Comparison of ENCODE assay signal across 10 cellular contexts in genomic region chr6:2738373-2738979, GRCh38. TPM values are rescaled to one million over a fixed set of nuclear protein-coding genes. Genes with fewer than 3 reads are reported as not detected.
DNase-seq lines count a peak whose midpoint lies in the region; ATAC-seq, FAIRE-seq and TF ChIP-seq lines count a peak whose summit lies in the region.
"Had no signal": no experiment of that assay in that cellular context is flagged by ENCODE, and none has a peak within 500 bp of the region (broad histone marks: within the 10 kb centered on the region; RNA-seq: fewer than 3 reads in every experiment).

No MANE protein-coding gene starts in this region.

- H3K36me3 ChIP-seq in BE2C (no peaks in the 10 kb centered on the region), endodermal cell (ENCODE audit: control insufficient read depth, insufficient read depth, low read length) (no peaks in the 10 kb centered on the region)
- no peaks in the 10 kb centered on the region for H3K36me3 ChIP-seq in naive thymus-derived CD4-positive, alpha-beta T cell (ENCODE audit: control insufficient read depth in 2 of 3, insufficient read depth in 3 of 3, low read length in 3 of 3)

- 41 to 43% methylated on average over 2 to 5 of the region's 5 CpGs for WGBS in endodermal cell (ENCODE audit: insufficient coverage in 1 of 2, insufficient read length in 1 of 2), 2 experiments

- H3K36me3 Mint-ChIP-seq in endodermal cell (ENCODE audit: low read depth): no peaks in the 10 kb centered on the region
- H3K36me3 Mint-ChIP-seq in naive thymus-derived CD4-positive, alpha-beta T cell: no peaks in the 10 kb centered on the region

- POLR2A ChIA-PET in naive thymus-derived CD4-positive, alpha-beta T cell (lab: Charles Lee): no interaction called here

- H3K4me3 Mint-ChIP-seq in endodermal cell: no peak overlapping the region
- no peak overlapping the region for H3K4me3 Mint-ChIP-seq in naive thymus-derived CD4-positive, alpha-beta T cell
- H3K4me3 Mint-ChIP-seq: IgD-negative memory B cell had no signal

- H3K27ac Mint-ChIP-seq in endodermal cell: no peak overlapping the region
- no peak overlapping the region for H3K27ac Mint-ChIP-seq in naive thymus-derived CD4-positive, alpha-beta T cell
- H3K27ac Mint-ChIP-seq: IgD-negative memory B cell had no signal

- peak; percentile 86 for TF ChIP-seq CTCF in BE2C (IDR thresholded peaks at IDR 0.05; ENCODE audit: low read depth, low read length)
- TF ChIP-seq CTCF in endodermal cell (conservative IDR thresholded peaks at IDR 0.05): peak; percentile 89

- FAIRE-seq in urothelium cell line (lab: Jason Lieb, UNC): no peak

- CTCF ChIA-PET in naive thymus-derived CD4-positive, alpha-beta T cell (lab: Charles Lee): interaction anchor here (0.6 to 2.2 kb wide), 9 partner anchors 12 to 606 kb away, joined by 3 to 29 read pairs (median 3); partner anchors contain the start of genes MYLK4 and SERPINB1

- H3K4me1 Mint-ChIP-seq in endodermal cell: peaks cover 15% of the 10 kb centered on the region
- H3K4me1 Mint-ChIP-seq in naive thymus-derived CD4-positive, alpha-beta T cell: peaks cover 0 to 5% (median 0%) of the 10 kb centered on the region in 7 donors

- ATAC-seq in GM18498 (IDR thresholded peaks at IDR 0.05; ENCODE audit: unreplicated experiment) (peak; percentile 56), GM21367 (IDR thresholded peaks at IDR 0.05; ENCODE audit: unreplicated experiment) (no peak)
- ATAC-seq in naive thymus-derived CD4-positive, alpha-beta T cell: peak; percentile 72

- DNase-seq in BE2C (peak; percentile 60), NCI-H2227 treated with DMSO at 0.1 percent for 48 hours (lab: John Stamatoyannopoulos, UW) (peak; percentile 69), endodermal cell (peak; percentile 89), urothelium cell line (ENCODE audit: low spot score) (peak; percentile 57)
- DNase-seq in activated CD4-positive, alpha-beta T cell treated with anti-CD3 and anti-CD28 coated beads, Interleukin-2, amount 50 U/mL, for 1 hour: peak; percentile 47
- peak in 8 of 9 donors; percentile 27 to 59 (median 50) for DNase-seq in naive thymus-derived CD4-positive, alpha-beta T cell

- H3K27me3 Mint-ChIP-seq in endodermal cell (ENCODE audit: insufficient read depth): no peaks in the 10 kb centered on the region
- peaks cover 0 to 21% (median 0%) of the 10 kb centered on the region in 5 donors for H3K27me3 Mint-ChIP-seq in naive thymus-derived CD4-positive, alpha-beta T cell
- H3K27me3 Mint-ChIP-seq: IgD-negative memory B cell had no signal

- H3K4me3 ChIP-seq in BE2C (ENCODE audit: low read depth, low read length): no peak overlapping the region
- no peak overlapping the region for H3K4me3 ChIP-seq in endodermal cell (ENCODE audit: low read length)
- H3K4me3 ChIP-seq in naive thymus-derived CD4-positive, alpha-beta T cell (ENCODE audit: low read length): no peak overlapping the region
- H3K4me3 ChIP-seq: skin epidermis had no signal

- intact Hi-C loops in naive thymus-derived CD4-positive, alpha-beta T cell (cut with micrococcal nuclease): loop anchor here (1.0 to 2.0 kb wide), 7 partner anchors 12 to 513 kb away; partner anchors contain the start of genes MYLK4 (in 2 of the 2) and NQO2 (in 1 of the 2)

- H3K9me3 ChIP-seq in BE2C: no peaks in the 10 kb centered on the region
- no peaks in the 10 kb centered on the region for H3K9me3 ChIP-seq in endodermal cell (ENCODE audit: control insufficient read depth, low read length)
- no peaks in the 10 kb centered on the region for H3K9me3 ChIP-seq in naive thymus-derived CD4-positive, alpha-beta T cell (ENCODE audit: control insufficient read depth in 2 of 3, low read length in 3 of 3)

- H3K4me1 ChIP-seq in BE2C: no peaks in the 10 kb centered on the region
- H3K4me1 ChIP-seq in endodermal cell (ENCODE audit: control insufficient read depth, insufficient read depth, low read length): peaks cover 2% of the 10 kb centered on the region
- H3K4me1 ChIP-seq in naive thymus-derived CD4-positive, alpha-beta T cell (ENCODE audit: control insufficient read depth in 2 of 2, insufficient read depth in 2 of 2, low read length in 2 of 2): no peaks in the 10 kb centered on the region

- H3K27me3 ChIP-seq in BE2C (peaks cover 4% of the 10 kb centered on the region; the same call in 1 of the 2 replicates), endodermal cell (ENCODE audit: control insufficient read depth, insufficient read depth, low read length, poor library complexity, severe bottlenecking) (no peaks in the 10 kb centered on the region)
- no peaks in the 10 kb centered on the region for H3K27me3 ChIP-seq in naive thymus-derived CD4-positive, alpha-beta T cell (ENCODE audit: control insufficient read depth in 2 of 2, insufficient read depth in 2 of 2, low read length in 2 of 2)

- H3K9ac ChIP-seq in endodermal cell (ENCODE audit: extremely low read depth, low read length, poor library complexity, severe bottlenecking): no peak overlapping the region

- no peak overlapping the region for H3K27ac ChIP-seq in endodermal cell (ENCODE audit: low read depth, low read length)
- no peak overlapping the region for H3K27ac ChIP-seq in naive thymus-derived CD4-positive, alpha-beta T cell (ENCODE audit: low read depth, low read length)
- H3K27ac ChIP-seq: skin epidermis had no signal

- H3K9me3 Mint-ChIP-seq in endodermal cell: no peaks in the 10 kb centered on the region
- H3K9me3 Mint-ChIP-seq in naive thymus-derived CD4-positive, alpha-beta T cell: no peaks in the 10 kb centered on the region
- H3K9me3 Mint-ChIP-seq: IgD-negative memory B cell had no signal

RNA-seq across cellular contexts. Expression of gene MYLK4, which starts 12.2 kb away (rescaled TPM):
- not detected for polyA plus RNA-seq in BE2C (2012; ENCODE audit: insufficient read depth, insufficient read length, low read depth)
- under 1 TPM; 0.18 to 0.20 TPM for total RNA-seq in endodermal cell
- 0.21 TPM for polyA plus RNA-seq in endodermal cell (2013, experiment 1 of 2)
- polyA plus RNA-seq in endodermal cell (2013, experiment 2 of 2): 0.08 TPM
- 1 to 10 TPM in 1 of 5 experiments, under 1 TPM in 4; 0.24 to 1.6 (median 0.44) TPM for total RNA-seq in naive thymus-derived CD4-positive, alpha-beta T cell
- polyA plus RNA-seq in naive thymus-derived CD4-positive, alpha-beta T cell: under 1 TPM in 1 of 2 donors, not detected in 1; 0.23 TPM

RNA-seq across cellular contexts. Expression of gene WRNIP1, which starts 26.7 kb away (rescaled TPM):
- polyA plus RNA-seq in BE2C (2012; ENCODE audit: insufficient read depth, insufficient read length, low read depth): 63.1 TPM
- 10 to 100 TPM; 30.8 to 33.2 TPM for total RNA-seq in endodermal cell
- 29.7 TPM for polyA plus RNA-seq in endodermal cell (2013, experiment 1 of 2)
- polyA plus RNA-seq in endodermal cell (2013, experiment 2 of 2): 28.8 TPM
- 10 to 100 TPM; 31.2 to 47.6 (median 37.8) TPM for total RNA-seq in naive thymus-derived CD4-positive, alpha-beta T cell
- polyA plus RNA-seq in naive thymus-derived CD4-positive, alpha-beta T cell: 10 to 100 TPM; 21.8 to 61.8 TPM
